Comparison of ENCODE assay signal across 8 cellular contexts in genomic region chr5:151721087-151721646, GRCh38. TPM values are rescaled to one million over a fixed set of nuclear protein-coding genes. Genes with fewer than 3 reads are reported as not detected.
DNase-seq lines count a peak whose midpoint lies in the region; ATAC-seq and TF ChIP-seq lines count a peak whose summit lies in the region.

No MANE protein-coding gene starts in this region.

- H3K27me3 Mint-ChIP-seq in chondrocyte (ENCODE audit: low read depth) (no peaks in the 10 kb centered on the region), glutamatergic neuron (ENCODE audit: unreplicated experiment) (no peaks in the 10 kb centered on the region)

- ATAC-seq in HG03280 (IDR thresholded peaks at IDR 0.05; ENCODE audit: unreplicated experiment) (peak; percentile 86), Right ventricle myocardium inferior (no peak)

- in situ Hi-C loops in GM13977 (cut with MboI; ENCODE audit: low pct_unique_long_range_greater_than_20kb, low sequenced_read_pairs, unreplicated experiment) = no loop called here

- H3K36me3 Mint-ChIP-seq in chondrocyte (ENCODE audit: low read depth) (no peaks in the 10 kb centered on the region), glutamatergic neuron (ENCODE audit: unreplicated experiment) (no peaks in the 10 kb centered on the region)

- H3K9me3 Mint-ChIP-seq in chondrocyte (ENCODE audit: low read depth) (no peaks in the 10 kb centered on the region), glutamatergic neuron (ENCODE audit: unreplicated experiment) (no peaks in the 10 kb centered on the region)

- TF ChIP-seq CTCF in GM13977 (IDR thresholded peaks at IDR 0.05; ENCODE audit: extremely low read depth, insufficient read depth, missing control alignments) = no peak
- TF ChIP-seq CTCF in GM20000 (IDR thresholded peaks at IDR 0.05; ENCODE audit: extremely low read depth, missing control alignments) = no peak
- TF ChIP-seq CTCF in chondrocyte (IDR thresholded peaks at IDR 0.05) = no peak
- TF ChIP-seq CTCF in glutamatergic neuron (IDR thresholded peaks at IDR 0.05; ENCODE audit: partially characterized antibody, unreplicated experiment) = no peak

- intact Hi-C loops in Right ventricle myocardium inferior (cut with DNase I) = no loop called here

- peaks cover 69% of the 10 kb centered on the region for H3K4me1 Mint-ChIP-seq in chondrocyte (ENCODE audit: low read depth)
- peaks cover 14% of the 10 kb centered on the region for H3K4me1 Mint-ChIP-seq in glutamatergic neuron (ENCODE audit: low read depth, unreplicated experiment)

- DNase-seq in GM13977 (ENCODE audit: low spot score) (peak; percentile 64), GM20000 (ENCODE audit: low spot score) (peak; percentile 72), chondrocyte (ENCODE audit: low spot score) (no peak), SK-N-DZ (ENCODE audit: low spot score) (no peak), NCI-H2196 (lab: John Stamatoyannopoulos, UW; ENCODE audit: unreplicated experiment) (no peak), Right ventricle myocardium inferior (ENCODE audit: missing footprints) (no peak), glutamatergic neuron (no peak)

- H3K4me3 Mint-ChIP-seq in chondrocyte (ENCODE audit: unreplicated experiment) (no peak overlapping the region), glutamatergic neuron (ENCODE audit: unreplicated experiment) (no peak overlapping the region)

- H3K27ac Mint-ChIP-seq in chondrocyte (ENCODE audit: unreplicated experiment) = peak overlapping the region; percentile 71
- no peak overlapping the region for H3K27ac Mint-ChIP-seq in glutamatergic neuron (ENCODE audit: unreplicated experiment)

RNA-seq across cellular contexts. Expression of gene SPARC, which starts 34.5 kb away (rescaled TPM):
- total RNA-seq in chondrocyte = 19,093 to 24,474 TPM (median 24,306 TPM) in 3 replicates
- polyA plus RNA-seq in SK-N-DZ (2014; cell fraction: cytosol; rRNA removed) = 75.7 and 82.2 TPM in 2 replicates
- 29.9 and 30.5 TPM in 2 replicates for polyA plus RNA-seq in SK-N-DZ (2014; cell fraction: nucleus; rRNA removed)
- 517 TPM for total RNA-seq in Right ventricle myocardium inferior
- 946 TPM for total RNA-seq in glutamatergic neuron (ENCODE audit: unreplicated experiment)

RNA-seq across cellular contexts. Expression of gene ATOX1, which starts 37.3 kb away (rescaled TPM):
- total RNA-seq in chondrocyte (104 to 129 TPM (median 128 TPM) in 3 replicates), Right ventricle myocardium inferior (69.5 TPM), glutamatergic neuron (ENCODE audit: unreplicated experiment) (82.9 TPM)
- 85.3 and 102 TPM in 2 replicates for polyA plus RNA-seq in SK-N-DZ (2014; cell fraction: cytosol; rRNA removed)
- 33.7 and 41.0 TPM in 2 replicates for polyA plus RNA-seq in SK-N-DZ (2014; cell fraction: nucleus; rRNA removed)

RNA-seq across cellular contexts. Expression of gene G3BP1, which starts 50.6 kb away (rescaled TPM):
- total RNA-seq in chondrocyte (174 to 202 TPM (median 181 TPM) in 3 replicates), Right ventricle myocardium inferior (114 TPM), glutamatergic neuron (ENCODE audit: unreplicated experiment) (127 TPM)
- polyA plus RNA-seq in SK-N-DZ (2014; cell fraction: cytosol; rRNA removed) = 142 and 171 TPM in 2 replicates
- 75.6 and 89.6 TPM in 2 replicates for polyA plus RNA-seq in SK-N-DZ (2014; cell fraction: nucleus; rRNA removed)

Comparison
In these comparisons a context has a peak if more than half of its experiments do, and no peak if none do; other contexts are left out.
1. DNase-seq: peak in GM13977 (single experiment) and GM20000 (single experiment); none in chondrocyte (single experiment), SK-N-DZ (single experiment), NCI-H2196 (single experiment), Right ventricle myocardium inferior (single experiment) and glutamatergic neuron (single experiment).
2. RNA of gene SPARC, which starts 34.5 kb away (total RNA-seq): 19,093 to 24,474 TPM in chondrocyte; 946 TPM in glutamatergic neuron (single experiment) and 517 TPM in Right ventricle myocardium inferior (single experiment); every median in the first group is over 10 times any median in the second.